Comparison of ENCODE assay signal across 9 cellular contexts in the genomic region with DNA sequence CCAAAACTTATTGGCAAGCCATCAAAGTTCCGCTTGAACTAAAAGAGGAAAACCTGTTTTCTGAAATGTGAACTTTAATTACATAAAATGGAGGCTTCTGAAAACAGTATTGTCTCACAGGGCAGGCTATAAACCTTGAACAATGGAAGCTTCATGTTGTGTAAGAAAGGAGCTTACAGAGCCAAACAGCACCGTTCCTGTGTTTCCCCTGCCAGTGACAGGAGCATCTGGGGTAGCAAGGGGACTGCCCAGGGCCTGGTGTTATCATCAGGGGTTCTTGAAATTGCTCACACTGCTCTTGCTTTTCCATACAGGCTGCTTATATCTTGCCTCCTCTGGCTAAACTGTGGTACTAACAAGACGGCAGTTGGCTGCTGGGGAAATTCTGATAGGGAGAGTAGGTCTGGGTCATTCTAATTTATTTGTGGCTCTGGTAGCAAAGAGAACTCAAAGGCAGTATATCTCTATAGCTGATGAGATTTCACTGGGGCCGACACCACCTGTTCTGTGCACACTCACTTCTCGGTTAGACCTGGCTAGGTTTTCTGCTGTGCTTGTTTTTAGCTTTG. TPM values are rescaled to one million over a fixed set of nuclear protein-coding genes. Genes with fewer than 3 reads are reported as not detected.
DNase-seq lines count a peak whose midpoint lies in the region; ATAC-seq and TF ChIP-seq lines count a peak whose summit lies in the region.
"Had no signal": no experiment of that assay in that cellular context is flagged by ENCODE, and none has a peak within 500 bp of the region (broad histone marks: within the 10 kb centered on the region; RNA-seq: fewer than 3 reads in every experiment).

No MANE protein-coding gene starts in this region.

- ATAC-seq in GM18867 (IDR thresholded peaks at IDR 0.05; ENCODE audit: unreplicated experiment): peak; percentile 78
- ATAC-seq in GM21825 (IDR thresholded peaks at IDR 0.05; ENCODE audit: unreplicated experiment): peak; percentile 64
- ATAC-seq in HG03575 (IDR thresholded peaks at IDR 0.05; ENCODE audit: extremely low read depth, insufficient number of reproducible peaks, low FRiP score, unreplicated experiment): peak; percentile 65
- no peak for ATAC-seq in right lobe of liver
- ATAC-seq: HCT116 had no signal

- H3K27ac ChIP-seq in osteoblast (ENCODE audit: low read depth, low read length): peak overlapping the region; percentile 35
- no peak overlapping the region for H3K27ac ChIP-seq in right lobe of liver
- H3K27ac ChIP-seq: SK-N-MC had no signal

- no peak for TF ChIP-seq POLR2A in right lobe of liver (IDR thresholded peaks at IDR 0.05)

- TF ChIP-seq CTCF in osteoblast (IDR thresholded peaks at IDR 0.05; ENCODE audit: extremely low read depth, low read depth, low read length): no peak
- TF ChIP-seq CTCF in right lobe of liver (IDR thresholded peaks at IDR 0.05): no peak

- intact Hi-C loops in right lobe of liver (cut with DNase I): no loop called here

- H3K4me1 ChIP-seq in osteoblast (ENCODE audit: insufficient read depth, low read length) (peaks cover 49% of the 10 kb centered on the region), right lobe of liver (no peaks in the 10 kb centered on the region)

- H3K4me3 ChIP-seq in osteoblast (ENCODE audit: insufficient read depth, low read length) (no peak overlapping the region), right lobe of liver (no peak overlapping the region)
- H3K4me3 ChIP-seq: SK-N-MC had no signal

- no peak for DNase-seq in osteoblast (ENCODE audit: insufficient read length, low spot score, missing footprints)
- no peak for DNase-seq in DMS153 treated with DMSO at 0.1 percent for 48 hours (lab: John Stamatoyannopoulos, UW; ENCODE audit: unreplicated experiment)
- DNase-seq in right lobe of liver: no peak
- DNase-seq in activated naive CD4-positive, alpha-beta T cell (lab: John Stamatoyannopoulos, UW): no peak

- peaks cover 68% of the 10 kb centered on the region for H4K20me1 ChIP-seq in osteoblast (ENCODE audit: insufficient read depth, low read length)

- H3K27me3 ChIP-seq in osteoblast (ENCODE audit: insufficient read depth, low read length): no peaks in the 10 kb centered on the region
- no peaks in the 10 kb centered on the region for H3K27me3 ChIP-seq in right lobe of liver

- H3K36me3 ChIP-seq in osteoblast (ENCODE audit: insufficient read depth, low read length) (peaks cover 18% of the 10 kb centered on the region), right lobe of liver (no peaks in the 10 kb centered on the region)

- WGBS in right lobe of liver (ENCODE audit: insufficient coverage, low coverage, low lambda C conversion rate, missing lambda C conversion rate): 79% methylated on average over 2 of the region's 5 CpGs

- H3K9me3 ChIP-seq in osteoblast (ENCODE audit: low read depth, low read length): no peaks in the 10 kb centered on the region
- H3K9me3 ChIP-seq in right lobe of liver: no peaks in the 10 kb centered on the region

- H3K79me2 ChIP-seq in osteoblast (ENCODE audit: insufficient read depth, low read length): peaks cover 100% of the 10 kb centered on the region

- peak overlapping the region; percentile 8 for H3K4me2 ChIP-seq in osteoblast (ENCODE audit: insufficient read depth, low read length)

- no peak overlapping the region for H2AFZ ChIP-seq in osteoblast (ENCODE audit: low read length)

RNA-seq across cellular contexts. Expression of gene BASP1, which starts 40.4 kb away (rescaled TPM):
- total RNA-seq in osteoblast (242 and 272 TPM in 2 replicates), right lobe of liver (10 to 100 TPM in 1 of 6 experiments, 1 to 10 TPM in 5; 2.6 to 11.2 (median 4.7) TPM)

Comparison
In these comparisons a context has a peak if more than half of its experiments do, and no peak if none do; other contexts are left out.
1. ATAC-seq: peak in GM18867 (single experiment), GM21825 (single experiment) and HG03575 (single experiment); none in right lobe of liver (0 of 4).
2. RNA of gene BASP1, which starts 40.4 kb away (total RNA-seq): 242 to 272 TPM in osteoblast; 2.6 to 11.2 TPM in right lobe of liver; every median in the first group is over 10 times any median in the second.